ENCODE assay signal across 1 cellular context in genomic region chr2:85935746-85936208, GRCh38.
TF ChIP-seq lines count a peak whose summit lies in the region.

No MANE protein-coding gene starts in this region.

TF ChIP-seq in H1, 55 proteins besides CTCF, POLR2A, EP300 and RAD21 (continued from another document):
- TF ChIP-seq CHD7 (IDR thresholded peaks at IDR 0.05; ENCODE audit: insufficient replicate concordance, low read length) (no peak), JUND (IDR thresholded peaks at IDR 0.05; ENCODE audit: low read length) (peak; percentile 81; the same call in 1 of the 2 replicates), RXRA (IDR thresholded peaks at IDR 0.05; ENCODE audit: insufficient read depth, low read depth, low read length) (no peak), BACH1 (IDR thresholded peaks at IDR 0.05; ENCODE audit: low read length) (no peak), TAF1 (IDR thresholded peaks at IDR 0.05; ENCODE audit: low read depth, low read length) (no peak), KDM1A (IDR thresholded peaks at IDR 0.05; ENCODE audit: borderline replicate concordance, low read length) (no peak), CHD1 (IDR thresholded peaks at IDR 0.05; ENCODE audit: low read depth, low read length) (no peak), ASH2L (IDR thresholded peaks at IDR 0.05; ENCODE audit: low read length) (no peak)
